In genomic region chr2:132969371-132969985, GRCh38 we compare ENCODE assay signal across 19 cellular contexts.
DNase-seq lines count a peak whose midpoint lies in the region; ATAC-seq and TF ChIP-seq lines count a peak whose summit lies in the region.
"Had no signal": no experiment of that assay in that cellular context is flagged by ENCODE, and none has a peak within 500 bp of the region (broad histone marks: within the 10 kb centered on the region; RNA-seq: fewer than 3 reads in every experiment).

No MANE protein-coding gene starts in this region.

- peak; percentile 6 for DNase-seq in AG08396 (ENCODE audit: low spot score)
- DNase-seq in M059J (ENCODE audit: low read depth), result peak; percentile 66
- DNase-seq in retina, result no peak
- no peak for DNase-seq in mesothelial cell of epicardium (ENCODE audit: low spot score in 2 of 2, unreplicated experiment in 2 of 2)
- no peak for DNase-seq in testis
- DNase-seq in HuH-7.5 (ENCODE audit: low spot score), result no peak
- DNase-seq: 8988T, C1 segment of cervical spinal cord, DMS153, Karpas-422, NCI-H1105 treated with DMSO at 0.1 percent for 48 hours, NCI-H187 treated with DMSO at 0.1 percent for 48 hours, NCI-H2171, NCI-H446 treated with DMSO at 0.1 percent for 48 hours, SHP77 treated with DMSO at 0.1 percent for 48 hours, T-helper 2 cell had no signal

- no peaks in the 10 kb centered on the region for H3K36me3 ChIP-seq in testis (ENCODE audit: low read depth, missing control alignments)

- no peaks in the 10 kb centered on the region for H3K9me3 ChIP-seq in testis

- intact Hi-C loops in testis (cut with DNase I; ENCODE audit: low total_unique reads), result no loop called here

- no peak overlapping the region for H3K4me3 Mint-ChIP-seq in mesothelial cell of epicardium

- peaks cover 11% of the 10 kb centered on the region for H3K27me3 Mint-ChIP-seq in mesothelial cell of epicardium (ENCODE audit: low read depth)

- no peaks in the 10 kb centered on the region for H3K27me3 ChIP-seq in testis

- TF ChIP-seq CTCF in mesothelial cell of epicardium (IDR thresholded peaks at IDR 0.05; ENCODE audit: unreplicated experiment) (no peak), testis (IDR thresholded peaks at IDR 0.05) (no peak)

- no peaks in the 10 kb centered on the region for H3K4me1 ChIP-seq in testis

- H3K4me3 ChIP-seq in testis, result no peak overlapping the region

- H3K4me1 Mint-ChIP-seq in mesothelial cell of epicardium, result no peaks in the 10 kb centered on the region

- TF ChIP-seq POLR2A in testis (IDR thresholded peaks at IDR 0.05), result no peak

- ATAC-seq in GM19463 (IDR thresholded peaks at IDR 0.05; ENCODE audit: unreplicated experiment) (peak; percentile 53), esophagus mucosa (peak; percentile 50)
- ATAC-seq: HepG2 had no signal

- no peak overlapping the region for H3K27ac ChIP-seq in testis

- H3K27ac Mint-ChIP-seq in mesothelial cell of epicardium, result no peak overlapping the region

- peaks cover 3% of the 10 kb centered on the region for H3K9me3 Mint-ChIP-seq in mesothelial cell of epicardium

- 92 to 100% methylated on average over 4 of the region's 4 CpGs for WGBS in testis, 2 donors

- no peaks in the 10 kb centered on the region for H3K36me3 Mint-ChIP-seq in mesothelial cell of epicardium

Comparison
In these comparisons a context has a peak if more than half of its experiments do, and no peak if none do; other contexts are left out.
1. DNase-seq: peak in AG08396 (single experiment) and M059J (single experiment); none in retina (single experiment), mesothelial cell of epicardium (0 of 2), testis (single experiment) and HuH-7.5 (single experiment).